ENCODE assay signal across 15 cellular contexts in the genomic region with DNA sequence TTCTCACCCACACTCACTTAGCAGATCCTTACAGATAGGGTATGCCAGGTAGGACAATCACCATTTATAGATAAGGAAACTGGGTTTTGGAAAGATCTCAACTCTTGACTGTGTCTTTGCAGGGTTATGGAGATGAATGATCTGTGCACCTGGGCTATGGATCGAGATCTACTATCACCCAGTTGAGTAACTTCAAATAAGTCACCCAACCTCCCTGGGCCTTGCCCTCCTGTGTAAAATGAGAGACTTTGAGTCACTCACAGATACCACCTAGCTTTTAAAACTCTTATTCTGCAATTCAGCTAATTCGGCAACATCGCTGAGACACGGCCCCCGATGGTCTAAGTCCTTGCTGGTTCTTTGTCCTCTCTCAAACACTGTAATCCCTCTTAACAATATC. TPM values are rescaled to one million over a fixed set of nuclear protein-coding genes. Genes with fewer than 3 reads are reported as not detected.
DNase-seq lines count a peak whose midpoint lies in the region; ATAC-seq and TF ChIP-seq lines count a peak whose summit lies in the region.
"Had no signal": no experiment of that assay in that cellular context is flagged by ENCODE, and none has a peak within 500 bp of the region (broad histone marks: within the 10 kb centered on the region; RNA-seq: fewer than 3 reads in every experiment).

No MANE protein-coding gene starts in this region.

- CTCF ChIA-PET in activated naive CD4-positive, alpha-beta T cell treated with anti-CD3 and anti-CD28 coated beads, Interleukin-2, amount 10 ng/mL, durations not matched to agents 7 days and 5 days (lab: Charles Lee), result interaction anchor here (1.2 kb wide), 1 partner anchor 9 kb away, joined by 3 read pairs; no protein-coding TSS in a partner anchor
- CTCF ChIA-PET in PC-9 (lab: Charles Lee), result no interaction called here

- H3K36me3 ChIP-seq in PC-9 (ENCODE audit: low read depth) (no peaks in the 10 kb centered on the region), Peyer's patch (no peaks in the 10 kb centered on the region)

- peak overlapping the region; percentile 5; the same call in 1 of the 2 replicates for H3K4me2 ChIP-seq in PC-9
- H3K4me2 ChIP-seq: GM23338 had no signal

- TF ChIP-seq CTCF in PC-9 (conservative IDR thresholded peaks at IDR 0.05) (no peak), Peyer's patch (IDR thresholded peaks at IDR 0.05) (no peak)

- peaks cover 45% of the 10 kb centered on the region for H3K4me1 ChIP-seq in PC-9 (replicated peaks; ENCODE audit: insufficient read depth)
- peaks cover 0 to 4% (median 1%) of the 10 kb centered on the region in 4 donors for H3K4me1 ChIP-seq in Peyer's patch

- TF ChIP-seq POLR2A in Peyer's patch (IDR thresholded peaks at IDR 0.05), result no peak

- H3K9me3 ChIP-seq in PC-9 (ENCODE audit: insufficient read depth, low read depth), result no peaks in the 10 kb centered on the region
- no peaks in the 10 kb centered on the region for H3K9me3 ChIP-seq in Peyer's patch
- H3K9me3 ChIP-seq: MG63 had no signal

- no TSS peak for BruUV-seq in PC-9 (replicated peaks; lab: Mats Ljungman, UMichigan)

- H2AFZ ChIP-seq in PC-9, result no peak overlapping the region
- H2AFZ ChIP-seq: GM23338 had no signal

- ATAC-seq in effector memory CD8-positive, alpha-beta T cell (replicated peaks), result no peak
- ATAC-seq: Right ventricle myocardium inferior had no signal

- no peaks in the 10 kb centered on the region for H3K27me3 Mint-ChIP-seq in activated naive CD4-positive, alpha-beta T cell treated with anti-CD3 and anti-CD28 coated beads, Interleukin-2, amount 50 U/mL, for 24 hours
- no peaks in the 10 kb centered on the region for H3K27me3 Mint-ChIP-seq in activated naive CD4-positive, alpha-beta T cell treated with anti-CD3 and anti-CD28 coated beads, Interleukin-2, amount 10 ng/mL, durations not matched to agents 7 days and 5 days
- H3K27me3 Mint-ChIP-seq in effector memory CD8-positive, alpha-beta T cell, result no peaks in the 10 kb centered on the region

- intact Hi-C loops in PC-9 (cut with micrococcal nuclease; ENCODE audit: unreplicated experiment), result no loop called here

- POLR2A ChIA-PET in PC-9 (lab: Charles Lee; ENCODE audit: unreplicated experiment), result no interaction called here

- 0 out of 2 replicates have a peak, but pooled peaks cover 2% of the 10 kb centered on the region for H3F3A ChIP-seq in PC-9 (ENCODE audit: insufficient read depth, low read depth)

- peak overlapping the region; percentile 90 for H3K27ac Mint-ChIP-seq in activated naive CD4-positive, alpha-beta T cell treated with anti-CD3 and anti-CD28 coated beads, Interleukin-2, amount 50 U/mL, for 24 hours
- no peak overlapping the region for H3K27ac Mint-ChIP-seq in activated naive CD4-positive, alpha-beta T cell treated with anti-CD3 and anti-CD28 coated beads, Interleukin-2, amount 10 ng/mL, durations not matched to agents 7 days and 5 days
- peak overlapping the region; percentile 47 to 65 for H3K27ac Mint-ChIP-seq in effector memory CD8-positive, alpha-beta T cell
- H3K27ac Mint-ChIP-seq: GM23338 had no signal

- peaks cover 32% of the 10 kb centered on the region for H3K79me2 ChIP-seq in PC-9 (ENCODE audit: low read depth)

- H4K20me1 ChIP-seq in PC-9 (ENCODE audit: insufficient read depth), result no peaks in the 10 kb centered on the region

- H3K4me3 ChIP-seq in PC-9 (no peak overlapping the region), Peyer's patch (no peak overlapping the region)
- H3K4me3 ChIP-seq: GM23338, MG63 had no signal

- H3K36me3 Mint-ChIP-seq in activated naive CD4-positive, alpha-beta T cell treated with anti-CD3 and anti-CD28 coated beads, Interleukin-2, amount 50 U/mL, for 24 hours, result peaks cover 31% of the 10 kb centered on the region
- H3K36me3 Mint-ChIP-seq in activated naive CD4-positive, alpha-beta T cell treated with anti-CD3 and anti-CD28 coated beads, Interleukin-2, amount 10 ng/mL, durations not matched to agents 7 days and 5 days, result peaks cover 22% of the 10 kb centered on the region
- H3K36me3 Mint-ChIP-seq in effector memory CD8-positive, alpha-beta T cell (ENCODE audit: insufficient read depth), result no peaks in the 10 kb centered on the region

- no peak for DNase-seq in activated naive CD4-positive, alpha-beta T cell treated with anti-CD3 and anti-CD28 coated beads, Interleukin-2, amount 10 ng/mL, durations not matched to agents 7 days and 5 days
- DNase-seq in PC-9, result no peak
- DNase-seq in effector memory CD8-positive, alpha-beta T cell, result no peak
- no peak for DNase-seq in SK-N-DZ (ENCODE audit: low spot score)
- no peak for DNase-seq in Peyer's patch
- DNase-seq in midbrain (lab: John Stamatoyannopoulos, UW), result no peak
- DNase-seq: ACHN, EL, MG63, NCI-H1092 treated with DMSO at 0.1 percent for 48 hours, NCI-H1694, NCI-H2107 had no signal

- no peaks in the 10 kb centered on the region for H3K9me2 ChIP-seq in PC-9 (ENCODE audit: insufficient read depth)

- H3K4me1 Mint-ChIP-seq in activated naive CD4-positive, alpha-beta T cell treated with anti-CD3 and anti-CD28 coated beads, Interleukin-2, amount 50 U/mL, for 24 hours, result peaks cover 88% of the 10 kb centered on the region
- peaks cover 55% of the 10 kb centered on the region for H3K4me1 Mint-ChIP-seq in activated naive CD4-positive, alpha-beta T cell treated with anti-CD3 and anti-CD28 coated beads, Interleukin-2, amount 10 ng/mL, durations not matched to agents 7 days and 5 days
- H3K4me1 Mint-ChIP-seq in effector memory CD8-positive, alpha-beta T cell (ENCODE audit: low read depth in 2 of 2), result peaks cover 30 to 56% of the 10 kb centered on the region in 2 donors

- H3K4me3 Mint-ChIP-seq in activated naive CD4-positive, alpha-beta T cell treated with anti-CD3 and anti-CD28 coated beads, Interleukin-2, amount 50 U/mL, for 24 hours, result peak overlapping the region; percentile 15
- H3K4me3 Mint-ChIP-seq in activated naive CD4-positive, alpha-beta T cell treated with anti-CD3 and anti-CD28 coated beads, Interleukin-2, amount 10 ng/mL, durations not matched to agents 7 days and 5 days, result no peak overlapping the region
- no peak overlapping the region for H3K4me3 Mint-ChIP-seq in effector memory CD8-positive, alpha-beta T cell
- H3K4me3 Mint-ChIP-seq: GM23338 had no signal

- H3K27me3 ChIP-seq in PC-9 (ENCODE audit: insufficient read depth, low read depth), result no peaks in the 10 kb centered on the region
- no peaks in the 10 kb centered on the region for H3K27me3 ChIP-seq in Peyer's patch
- H3K27me3 ChIP-seq: MG63 had no signal

- H3K9me3 Mint-ChIP-seq in activated naive CD4-positive, alpha-beta T cell treated with anti-CD3 and anti-CD28 coated beads, Interleukin-2, amount 50 U/mL, for 24 hours, result peaks cover 12% of the 10 kb centered on the region
- no peaks in the 10 kb centered on the region for H3K9me3 Mint-ChIP-seq in activated naive CD4-positive, alpha-beta T cell treated with anti-CD3 and anti-CD28 coated beads, Interleukin-2, amount 10 ng/mL, durations not matched to agents 7 days and 5 days
- H3K9me3 Mint-ChIP-seq in effector memory CD8-positive, alpha-beta T cell, result no peaks in the 10 kb centered on the region
- H3K9me3 Mint-ChIP-seq: GM23338 had no signal

- H3K27ac ChIP-seq in PC-9, result no peak overlapping the region
- H3K27ac ChIP-seq in Peyer's patch, result no peak overlapping the region

RNA-seq across cellular contexts. Expression of a gene that starts 53.5 kb away (rescaled TPM):
- total RNA-seq in PC-9 (2021) (10.3 and 12.4 TPM in 2 replicates), Peyer's patch (10 to 100 TPM; 14.4 to 35.5 (median 19.5) TPM)
- polyA plus RNA-seq in SK-N-DZ (2014; cell fraction: cytosol; rRNA removed), result 3.0 and 4.1 TPM in 2 replicates
- polyA plus RNA-seq in SK-N-DZ (2014; cell fraction: nucleus; rRNA removed), result 5.3 and 6.3 TPM in 2 replicates
